8 cellular contexts compared by ENCODE assay signal in the genomic region with DNA sequence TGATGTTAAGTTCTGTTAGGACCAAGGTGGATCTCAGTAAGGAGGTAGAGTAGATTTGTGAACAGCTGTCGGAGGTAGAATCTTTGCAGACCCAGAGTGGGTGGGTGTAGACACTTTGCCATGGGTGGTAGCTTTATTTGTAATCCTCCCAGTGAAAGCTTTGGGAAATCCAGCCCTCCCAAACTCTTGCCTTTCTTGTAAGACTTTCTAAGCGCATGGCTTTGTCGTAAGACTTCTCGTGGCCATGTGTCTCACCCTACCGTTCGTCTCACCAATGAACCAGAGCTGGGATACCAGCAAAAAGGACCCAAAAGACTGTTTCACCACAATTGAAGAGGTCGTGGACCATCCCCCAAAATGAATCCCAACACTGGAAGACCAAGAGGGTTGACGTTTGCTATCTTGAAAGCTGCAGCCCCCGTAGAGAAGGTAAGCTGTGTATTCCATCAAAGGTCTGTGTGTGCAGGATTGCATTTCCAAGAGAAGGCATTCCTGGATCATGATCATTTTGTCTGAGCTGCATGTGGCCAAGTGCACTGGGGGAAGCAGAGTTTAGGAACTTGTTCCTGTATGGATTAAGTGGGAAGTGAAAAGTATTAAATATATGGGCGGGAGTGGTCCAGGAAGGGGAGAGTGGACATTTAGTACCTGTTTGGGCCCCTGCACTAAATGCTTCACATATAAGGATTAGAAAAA. TPM values are rescaled to one million over a fixed set of nuclear protein-coding genes. Genes with fewer than 3 reads are reported as not detected.
A peak's percentile ranks its signal among the peaks of the same experiment; 100 is the strongest.
DNase-seq lines count a peak whose midpoint lies in the region; ATAC-seq and TF ChIP-seq lines count a peak whose summit lies in the region.

No MANE protein-coding gene starts in this region.

- ATAC-seq in thoracic aorta (ENCODE audit: insufficient number of reproducible peaks, low FRiP score, low read depth) = no peak

- TF ChIP-seq CTCF in WERI-Rb-1 (IDR thresholded peaks at IDR 0.05; ENCODE audit: low read depth, low read length) = no peak
- no peak for TF ChIP-seq CTCF in thoracic aorta (IDR thresholded peaks at IDR 0.05)

- H3K4me1 ChIP-seq in thoracic aorta (ENCODE audit: control insufficient read depth in 1 of 2, low read depth in 2 of 2) = peaks cover 8 to 27% of the 10 kb centered on the region in 2 donors

- H3K36me3 ChIP-seq in WERI-Rb-1 = peaks cover 7% of the 10 kb centered on the region
- H3K36me3 ChIP-seq in thoracic aorta = no peaks in the 10 kb centered on the region

- DNase-seq in DMS53 (lab: John Stamatoyannopoulos, UW) (peak; percentile 31), DMS53 treated with DMSO at 0.1 percent for 48 hours (lab: John Stamatoyannopoulos, UW; ENCODE audit: unreplicated experiment) (no peak), WERI-Rb-1 (no peak), thoracic aorta (ENCODE audit: low spot score) (no peak), NCI-H1092 treated with DMSO at 0.1 percent for 48 hours (lab: John Stamatoyannopoulos, UW) (no peak)
- no peak for DNase-seq in stimulated activated naive CD4-positive, alpha-beta T cell treated with Interleukin-2 at 50 U/mL for 16 hours (lab: John Stamatoyannopoulos, UW)
- DNase-seq in activated naive CD4-positive, alpha-beta T cell treated with anti-CD3 and anti-CD28 coated beads, Interleukin-2, amount 50 U/mL, for 16 hours = no peak

- H3K27ac ChIP-seq in WERI-Rb-1 (peak overlapping the region; percentile 81; the same call in 1 of the 2 replicates), thoracic aorta (peak overlapping the region in 1 of 2 donors; percentile 72)

- H3K9me3 ChIP-seq in WERI-Rb-1 (ENCODE audit: severe bottlenecking) (no peaks in the 10 kb centered on the region), iPS-18c (ENCODE audit: control insufficient read depth, insufficient read depth, low read length) (no peaks in the 10 kb centered on the region), thoracic aorta (no peaks in the 10 kb centered on the region)

- H3K27me3 ChIP-seq in WERI-Rb-1 (ENCODE audit: insufficient read depth, low read depth, severe bottlenecking) = no peaks in the 10 kb centered on the region
- H3K27me3 ChIP-seq in thoracic aorta (replicated peaks; ENCODE audit: insufficient read depth) = no peaks in the 10 kb centered on the region

- H3K4me3 ChIP-seq in WERI-Rb-1 (ENCODE audit: low read depth, low read length) = peak overlapping the region; percentile 76
- H3K4me3 ChIP-seq in iPS-18c (ENCODE audit: insufficient read depth, low read depth, low read length) = peak overlapping the region; percentile 62
- peak overlapping the region; percentile 90 for H3K4me3 ChIP-seq in thoracic aorta

RNA-seq across cellular contexts. Expression of gene TMEM14A, which starts 5.8 kb away (rescaled TPM):
- total RNA-seq in thoracic aorta = 10 to 100 TPM; 16.5 to 27.1 TPM
